In genomic region chrX:139784788-139785187, GRCh38 we compare ENCODE assay signal across 15 cellular contexts.
DNase-seq lines count a peak whose midpoint lies in the region; ATAC-seq, FAIRE-seq and TF ChIP-seq lines count a peak whose summit lies in the region.
"Had no signal": no experiment of that assay in that cellular context is flagged by ENCODE, and none has a peak within 500 bp of the region (broad histone marks: within the 10 kb centered on the region; RNA-seq: fewer than 3 reads in every experiment).

No MANE protein-coding gene starts in this region.

- RAD21 ChIA-PET in GM12878 (lab: Charles Lee; ENCODE audit: unreplicated experiment), result interaction anchor here (0.9 kb wide), 1 partner anchor 41 kb away, joined by 3 read pairs; no protein-coding TSS in a partner anchor

- SMC1A ChIA-PET in GM12878 (lab: Charles Lee; ENCODE audit: uncharacterized antibody, unreplicated experiment), result interaction anchor here (1.7 kb wide), 1 partner anchor 109 kb away, joined by 3 read pairs; no protein-coding TSS in a partner anchor

- no peaks in the 10 kb centered on the region; the same call in 1 of the 2 replicates for H3K79me2 ChIP-seq in GM12878 (ENCODE audit: control insufficient read depth, insufficient read depth, low read length)
- no peaks in the 10 kb centered on the region for H3K79me2 ChIP-seq in mammary epithelial cell (ENCODE audit: insufficient read depth, low read length)

- peak; percentile 15 for DNase-seq in GM12878 (ENCODE audit: low read depth, low spot score)
- no peak for DNase-seq in omental fat pad (ENCODE audit: low spot score)
- no peak for DNase-seq in KBM-7
- no peak for DNase-seq in activated CD4-positive, alpha-beta T cell treated with anti-CD3 and anti-CD28 coated beads for 4 hours
- no peak for DNase-seq in mammary epithelial cell
- DNase-seq: activated CD4-positive, CD25-positive, alpha-beta regulatory T cell treated with anti-CD3 and anti-CD28 coated beads, Interleukin-2, amount 50 U/mL, for 72 hours; activated gamma-delta T cell treated with Interleukin-2 at 50 U/mL for 16 hours; CD4-positive, CD25-positive, alpha-beta regulatory T cell; central memory CD4-positive, alpha-beta T cell; MM.1S; right lobe of liver had no signal

- H3K9me3 ChIP-seq in GM12878 (replicated peaks; ENCODE audit: control insufficient read depth, insufficient read depth, low read length) (no peaks in the 10 kb centered on the region), mammary epithelial cell (replicated peaks; ENCODE audit: insufficient read depth, low read length) (no peaks in the 10 kb centered on the region)
- H3K9me3 ChIP-seq: right lobe of liver, tibial nerve had no signal

- no peak for TF ChIP-seq EP300 in GM12878 (IDR thresholded peaks at IDR 0.05; ENCODE audit: borderline replicate concordance in 1 of 2, control insufficient read depth in 1 of 2, low read depth in 2 of 2, low read length in 2 of 2)

- CTCF ChIA-PET in GM12878 (lab: Yijun Ruan, JAX), result interaction anchor here (1.0 kb wide), 1 partner anchor 149 kb away, joined by 3 read pairs; no protein-coding TSS in a partner anchor
- CTCF ChIA-PET in mammary epithelial cell (lab: Charles Lee; ENCODE audit: low non-redundant PET), result no interaction called here

- H3K9ac ChIP-seq in GM12878 (ENCODE audit: control insufficient read depth, insufficient read depth, low read length) (no peak overlapping the region), mammary epithelial cell (ENCODE audit: insufficient read depth, low read length) (no peak overlapping the region)

- H3K27me3 ChIP-seq in GM12878 (replicated peaks in 1 of 2; ENCODE audit: control insufficient read depth in 2 of 2, insufficient read depth in 2 of 2, low read length in 1 of 2), result no peaks in the 10 kb centered on the region
- no peaks in the 10 kb centered on the region for H3K27me3 ChIP-seq in mammary epithelial cell (ENCODE audit: insufficient read depth, low read length)
- H3K27me3 ChIP-seq: right lobe of liver, tibial nerve had no signal

- in situ Hi-C loops in GM12878 (cut with MboI), result no loop called here
- in situ Hi-C loops in KBM-7 (cut with MboI; ENCODE audit: low pct_unique_long_range_greater_than_20kb, low sequenced_read_pairs), result no loop called here
- in situ Hi-C loops in mammary epithelial cell (cut with MboI; ENCODE audit: low sequenced_read_pairs in 2 of 2), result no loop called here

- dilution Hi-C loops in mammary epithelial cell (cut with HindIII; ENCODE audit: low sequenced_read_pairs), result no loop called here

- TF ChIP-seq RAD21 in GM12878 (IDR thresholded peaks at IDR 0.05; ENCODE audit: insufficient read depth, low read depth, low read length), result no peak

- POLR2A ChIA-PET in GM12878 (lab: Charles Lee), result no interaction called here

- no peak overlapping the region for H3K4me3 ChIP-seq in GM12878
- H3K4me3 ChIP-seq in mammary epithelial cell (replicated peaks in 1 of 3; ENCODE audit: insufficient read depth in 1 of 3, low read depth in 2 of 3, low read length in 3 of 3), result no peak overlapping the region
- H3K4me3 ChIP-seq: right lobe of liver, tibial nerve had no signal

- ATAC-seq in GM18873 (IDR thresholded peaks at IDR 0.05; ENCODE audit: low FRiP score, unreplicated experiment) (peak; percentile 91), GM21619 (IDR thresholded peaks at IDR 0.05; ENCODE audit: unreplicated experiment) (peak; percentile 91), HG03095 (IDR thresholded peaks at IDR 0.05; ENCODE audit: unreplicated experiment) (peak; percentile 92), GM12878 (peak; percentile 91), omental fat pad (ENCODE audit: low FRiP score) (no peak)

- no peak for FAIRE-seq in GM12878 (lab: Jason Lieb, UNC)

- TF ChIP-seq CTCF in GM12878 (IDR thresholded peaks at IDR 0.05 in 2 of 3, conservative IDR thresholded peaks at IDR 0.05 in 1 of 3; ENCODE audit: control insufficient read depth in 2 of 3, extremely low read depth in 1 of 3, insufficient read depth in 1 of 3, low read depth in 3 of 3, low read length in 3 of 3) (no peak), omental fat pad (IDR thresholded peaks at IDR 0.05) (no peak), mammary epithelial cell (conservative IDR thresholded peaks at IDR 0.05 in 1 of 2, IDR thresholded peaks at IDR 0.05 in 1 of 2; ENCODE audit: extremely low read depth in 1 of 2, insufficient read depth in 1 of 2, low read depth in 1 of 2, low read length in 2 of 2) (no peak)

- BruUV-seq in GM12878 (replicated peaks; lab: Mats Ljungman, UMichigan) (no TSS peak), mammary epithelial cell (replicated peaks; lab: Mats Ljungman, UMichigan) (no TSS peak)

- peak overlapping the region; percentile 38 for H3K4me2 ChIP-seq in GM12878 (ENCODE audit: control insufficient read depth, insufficient read depth)
- no peak overlapping the region for H3K4me2 ChIP-seq in mammary epithelial cell (ENCODE audit: insufficient read depth, low read depth, low read length)

- H2AFZ ChIP-seq in GM12878 (ENCODE audit: control insufficient read depth, low read depth, low read length) (no peak overlapping the region), mammary epithelial cell (ENCODE audit: low read depth, low read length) (no peak overlapping the region)

- H3K36me3 ChIP-seq in GM12878 (ENCODE audit: control insufficient read depth in 2 of 2, insufficient read depth in 2 of 2, low read length in 1 of 2) (peaks cover 0 to 5% of the 10 kb centered on the region in 2 experiments; a peak in 2 of 4 replicates), mammary epithelial cell (ENCODE audit: insufficient read depth, low read length) (no peaks in the 10 kb centered on the region)

- WGBS in GM12878 (ENCODE audit: insufficient coverage, insufficient replicate concordance, low lambda C conversion rate, missing lambda C conversion rate), result 14% methylated on average over 1 of the region's 1 CpG
- 57% methylated on average over 1 of the region's 1 CpG for WGBS in mammary epithelial cell (ENCODE audit: low coverage, missing lambda C conversion rate)

- H3K4me1 ChIP-seq in GM12878 (ENCODE audit: control insufficient read depth, insufficient read depth, low read length) (peaks cover 3% of the 10 kb centered on the region; the same call in 1 of the 2 replicates), mammary epithelial cell (ENCODE audit: insufficient read depth, low read length) (no peaks in the 10 kb centered on the region)
- H3K4me1 ChIP-seq: right lobe of liver, tibial nerve had no signal

- TF ChIP-seq POLR2A in GM12878 (IDR thresholded peaks at IDR 0.05; ENCODE audit: low read depth, low read length), result no peak

- intact Hi-C loops in GM12878 (cut with micrococcal nuclease; ENCODE audit: unreplicated experiment), result no loop called here
- intact Hi-C loops in mammary epithelial cell (cut with micrococcal nuclease), result no loop called here

- H4K20me1 ChIP-seq in GM12878 (ENCODE audit: control insufficient read depth, insufficient read depth) (no peaks in the 10 kb centered on the region), mammary epithelial cell (ENCODE audit: insufficient read depth, low read length) (no peaks in the 10 kb centered on the region)

- H3K27ac ChIP-seq in GM12878 (ENCODE audit: control insufficient read depth, insufficient read depth) (peak overlapping the region; percentile 42; the same call in 1 of the 2 replicates), mammary epithelial cell (ENCODE audit: insufficient read depth, low read depth, low read length) (no peak overlapping the region)
- H3K27ac ChIP-seq: right lobe of liver, tibial nerve had no signal

TF ChIP-seq in GM12878, 131 proteins besides CTCF, POLR2A, EP300 and RAD21:
- TF ChIP-seq SPI1 (IDR thresholded peaks at IDR 0.05; ENCODE audit: borderline replicate concordance, insufficient read depth, low read depth, low read length) (peak; percentile 53; the same call in 1 of the 2 replicates), POLR2AphosphoS5 (IDR thresholded peaks at IDR 0.05; ENCODE audit: low read length) (no peak)
TF ChIP-seq in GM12878: peak in this region for 1.
